Comparison of ENCODE assay signal across 11 cellular contexts in genomic region chr4:3302786-3303444, GRCh38. TPM values are rescaled to one million over a fixed set of nuclear protein-coding genes. Genes with fewer than 3 reads are reported as not detected.
A peak's percentile ranks its signal among the peaks of the same experiment; 100 is the strongest.
DNase-seq lines count a peak whose midpoint lies in the region; ATAC-seq and TF ChIP-seq lines count a peak whose summit lies in the region.
"Had no signal": no experiment of that assay in that cellular context is flagged by ENCODE, and none has a peak within 500 bp of the region (broad histone marks: within the 10 kb centered on the region; RNA-seq: fewer than 3 reads in every experiment).

No MANE protein-coding gene starts in this region.

- DNase-seq in Right ventricle myocardium inferior (ENCODE audit: missing footprints) (peak; percentile 50), left ventricle myocardium superior (no peak), T-helper 17 cell (no peak), endodermal cell (peak; percentile 44), ureter (ENCODE audit: low spot score) (peak; percentile 40), esophagus squamous epithelium (lab: John Stamatoyannopoulos, UW) (no peak), A172 (ENCODE audit: low spot score) (no peak)
- DNase-seq: NCI-H1930, SJCRH30, substantia nigra had no signal

- no peak for ATAC-seq in Right ventricle myocardium inferior
- no peak for ATAC-seq in left ventricle myocardium superior
- ATAC-seq in T-helper 17 cell, result peak; percentile 1
- ATAC-seq in HG02970 (IDR thresholded peaks at IDR 0.05; ENCODE audit: low FRiP score, unreplicated experiment), result no peak

- peak overlapping the region; percentile 96 for H3K27ac Mint-ChIP-seq in T-helper 17 cell
- H3K27ac Mint-ChIP-seq in endodermal cell, result peak overlapping the region; percentile 6

- peaks cover 8% of the 10 kb centered on the region for H3K27me3 Mint-ChIP-seq in T-helper 17 cell
- H3K27me3 Mint-ChIP-seq in endodermal cell (ENCODE audit: insufficient read depth), result no peaks in the 10 kb centered on the region

- no peaks in the 10 kb centered on the region for H3K9me3 Mint-ChIP-seq in endodermal cell

- TF ChIP-seq CTCF in endodermal cell (conservative IDR thresholded peaks at IDR 0.05) (no peak), esophagus squamous epithelium (IDR thresholded peaks at IDR 0.05) (no peak)

- 85 to 88% methylated on average over 11 to 16 of the region's 16 CpGs for WGBS in endodermal cell (ENCODE audit: insufficient coverage in 1 of 2, insufficient read length in 1 of 2), 2 experiments
- WGBS in esophagus squamous epithelium, 2 donors, result 63 to 66% methylated on average over 10 to 15 of the region's 16 CpGs

- H3K4me3 Mint-ChIP-seq in T-helper 17 cell (peak overlapping the region; percentile 95), endodermal cell (no peak overlapping the region)

- H3K27me3 ChIP-seq in endodermal cell (ENCODE audit: control insufficient read depth, insufficient read depth, low read length, poor library complexity, severe bottlenecking) (no peaks in the 10 kb centered on the region), esophagus squamous epithelium (no peaks in the 10 kb centered on the region)
- H3K27me3 ChIP-seq: SJCRH30 had no signal

- H3K4me3 ChIP-seq in endodermal cell (ENCODE audit: low read length), result no peak overlapping the region
- no peak overlapping the region for H3K4me3 ChIP-seq in esophagus squamous epithelium
- H3K4me3 ChIP-seq: SJCRH30 had no signal

- TF ChIP-seq POLR2A in esophagus squamous epithelium (IDR thresholded peaks at IDR 0.05), result no peak

- H3K9me3 ChIP-seq in T-helper 17 cell (ENCODE audit: control insufficient read depth, low read length, poor library complexity, severe bottlenecking) (no peaks in the 10 kb centered on the region), endodermal cell (ENCODE audit: control insufficient read depth, low read length) (no peaks in the 10 kb centered on the region), esophagus squamous epithelium (no peaks in the 10 kb centered on the region)
- H3K9me3 ChIP-seq: SJCRH30 had no signal

- H3K4me1 Mint-ChIP-seq in T-helper 17 cell (peaks cover 36% of the 10 kb centered on the region), endodermal cell (peaks cover 36% of the 10 kb centered on the region)

- no peak overlapping the region for H3K9ac ChIP-seq in endodermal cell (ENCODE audit: extremely low read depth, low read length, poor library complexity, severe bottlenecking)

- intact Hi-C loops in Right ventricle myocardium inferior (cut with DNase I) (no loop called here), left ventricle myocardium superior (cut with micrococcal nuclease) (no loop called here), esophagus squamous epithelium (cut with DNase I) (no loop called here)

- H3K36me3 ChIP-seq in endodermal cell (ENCODE audit: control insufficient read depth, insufficient read depth, low read length) (no peaks in the 10 kb centered on the region), esophagus squamous epithelium (no peaks in the 10 kb centered on the region)
- H3K36me3 ChIP-seq: SJCRH30 had no signal

- H3K36me3 Mint-ChIP-seq in T-helper 17 cell (ENCODE audit: low read depth), result no peaks in the 10 kb centered on the region
- H3K36me3 Mint-ChIP-seq in endodermal cell (ENCODE audit: low read depth), result no peaks in the 10 kb centered on the region

- peaks cover 13% of the 10 kb centered on the region for H3K4me1 ChIP-seq in endodermal cell (ENCODE audit: control insufficient read depth, insufficient read depth, low read length)
- H3K4me1 ChIP-seq in esophagus squamous epithelium, result peaks cover 0 to 79% (median 36%) of the 10 kb centered on the region in 3 donors

- H3K27ac ChIP-seq in endodermal cell (ENCODE audit: low read depth, low read length) (peak overlapping the region; percentile 51), esophagus squamous epithelium (no peak overlapping the region)
- H3K27ac ChIP-seq: SJCRH30 had no signal

RNA-seq across cellular contexts. Expression of gene RGS12, which starts 10.1 kb away (rescaled TPM):
- total RNA-seq in Right ventricle myocardium inferior, result 21.0 TPM
- 14.6 TPM for total RNA-seq in left ventricle myocardium superior
- 1 to 10 TPM; 4.0 to 5.0 TPM for total RNA-seq in T-helper 17 cell
- 10 to 100 TPM; 45.2 to 48.6 TPM for total RNA-seq in endodermal cell
- 47.0 TPM for polyA plus RNA-seq in endodermal cell (2013, experiment 1 of 2)
- 44.0 TPM for polyA plus RNA-seq in endodermal cell (2013, experiment 2 of 2)
- 50.8 TPM for total RNA-seq in ureter
- 10 to 100 TPM; 39.0 to 74.7 (median 69.9) TPM for total RNA-seq in esophagus squamous epithelium
- total RNA-seq in A172 (2014; rRNA removed; shearing (Covaris generic)), result 12.4 and 16.2 TPM in 2 replicates

RNA-seq across cellular contexts. Expression of gene MSANTD1, which starts 54.0 kb away (rescaled TPM):
- total RNA-seq in Right ventricle myocardium inferior, result 0.51 TPM
- 0.45 TPM for total RNA-seq in left ventricle myocardium superior
- total RNA-seq in T-helper 17 cell, result 1 to 10 TPM; 1.5 to 1.7 TPM
- total RNA-seq in endodermal cell, result 1 to 10 TPM in 1 of 2 donors, under 1 TPM in 1; 1.00 to 2.5 TPM
- polyA plus RNA-seq in endodermal cell (2013, experiment 1 of 2), result 0.32 TPM
- polyA plus RNA-seq in endodermal cell (2013, experiment 2 of 2), result 0.41 TPM
- 1.7 TPM for total RNA-seq in ureter
- total RNA-seq in esophagus squamous epithelium, result under 1 TPM in 3 of 4 donors, not detected in 1; 0.15 to 0.95 (median 0.18) TPM
- total RNA-seq in A172 (2014; rRNA removed; shearing (Covaris generic)), result 0.55 TPM in 1 of 2 replicates, not detected in the other

Comparison
In these comparisons a context has a peak if more than half of its experiments do, and no peak if none do; other contexts are left out.
1. DNase-seq: peak in Right ventricle myocardium inferior (single experiment), endodermal cell (single experiment) and ureter (single experiment); none in left ventricle myocardium superior (single experiment), T-helper 17 cell (0 of 3), esophagus squamous epithelium (single experiment) and A172 (single experiment).